In genomic region chr4:186191266-186192067, GRCh38 we compare ENCODE assay signal across 1 cellular context.
A peak's percentile ranks its signal among the peaks of the same experiment; 100 is the strongest.
TF ChIP-seq lines count a peak whose summit lies in the region.

TSS of gene CYP4V2 (plus strand) at chr4:186191567. CDS start at chr4:186191824, 257 bp downstream.

TF ChIP-seq in K562, 482 proteins besides CTCF, POLR2A, EP300 and RAD21 (continued from another document and continues in another):
- TF ChIP-seq FOXJ3 (CRISPR knock-in tag; IDR thresholded peaks at IDR 0.05) (no peak), ZNF197 (CRISPR knock-in tag; IDR thresholded peaks at IDR 0.05; ENCODE audit: low read depth) (peak; percentile 78; the same call in 1 of the 2 replicates), ZNF695 (CRISPR knock-in tag; IDR thresholded peaks at IDR 0.05) (no peak), ZNF3 (CRISPR knock-in tag; IDR thresholded peaks at IDR 0.05) (no peak), ZNF263 (CRISPR knock-in tag; IDR thresholded peaks at IDR 0.05; ENCODE audit: borderline replicate concordance) (no peak; the same call in 1 of the 2 replicates), PURB (CRISPR knock-in tag; IDR thresholded peaks at IDR 0.05; ENCODE audit: low read depth) (no peak), NR2C1 (IDR thresholded peaks at IDR 0.05) (peak; percentile 92), NR2C1 (tag; IDR thresholded peaks at IDR 0.05) (peak; percentile 94), EZH2 (IDR thresholded peaks at IDR 0.05; ENCODE audit: borderline replicate concordance, low read depth, low read length) (no peak), MYNN (IDR thresholded peaks at IDR 0.05) (no peak; the same call in 1 of the 2 replicates), MYNN (CRISPR knock-in tag; IDR thresholded peaks at IDR 0.05) (no peak), NCOA1 (IDR thresholded peaks at IDR 0.05; ENCODE audit: low read depth) (0 out of 2 replicates have a peak, but pooled peaks have one; percentile 61), ZNF224 (CRISPR knock-in tag; IDR thresholded peaks at IDR 0.05) (no peak), RUNX1 (IDR thresholded peaks at IDR 0.05; ENCODE audit: low read depth) (no peak), POLR2G (IDR thresholded peaks at IDR 0.05; ENCODE audit: low read depth, low read length) (peak; percentile 88), ZNF449 (CRISPR knock-in tag; IDR thresholded peaks at IDR 0.05) (no peak), ZNF277 (CRISPR knock-in tag; IDR thresholded peaks at IDR 0.05; ENCODE audit: borderline replicate concordance) (no peak), CEBPB (tag; IDR thresholded peaks at IDR 0.05) (peak; percentile 37; the same call in 1 of the 2 replicates), ZNF280B (CRISPR knock-in tag; IDR thresholded peaks at IDR 0.05) (no peak), CHD1 (IDR thresholded peaks at IDR 0.05; ENCODE audit: low read length) (no peak), ZFP91 (CRISPR knock-in tag; IDR thresholded peaks at IDR 0.05) (no peak; the same call in 1 of the 2 replicates), ZNF274 (IDR thresholded peaks at IDR 0.05; ENCODE audit: borderline replicate concordance, low read depth, low read length) (no peak), NR3C1 (CRISPR knock-in tag; IDR thresholded peaks at IDR 0.05) (0 out of 2 replicates have a peak, but pooled peaks have one; percentile 32), ZNF551 (CRISPR knock-in tag; IDR thresholded peaks at IDR 0.05) (no peak), PATZ1 (CRISPR knock-in tag; IDR thresholded peaks at IDR 0.05; ENCODE audit: borderline replicate concordance) (no peak), ZNF518B (CRISPR knock-in tag; IDR thresholded peaks at IDR 0.05) (no peak), ETV6 (IDR thresholded peaks at IDR 0.05; ENCODE audit: borderline replicate concordance in 1 of 2, low read depth in 2 of 2, low read length in 1 of 2) (peak; percentile 34 to 67; a peak in 2 of 4 replicates), ETV6 (CRISPR knock-in tag; IDR thresholded peaks at IDR 0.05; ENCODE audit: borderline replicate concordance) (no peak; the same call in 1 of the 2 replicates), IRF2 (CRISPR knock-in tag; IDR thresholded peaks at IDR 0.05) (no peak), ZNF512 (tag; IDR thresholded peaks at IDR 0.05) (no peak), ZNF133 (CRISPR knock-in tag; IDR thresholded peaks at IDR 0.05) (no peak), ZNF217 (CRISPR knock-in tag; IDR thresholded peaks at IDR 0.05) (no peak), HNRNPK (IDR thresholded peaks at IDR 0.05; ENCODE audit: low read depth, low read length, poor library complexity, severe bottlenecking) (no peak), PHTF2 (CRISPR knock-in tag; IDR thresholded peaks at IDR 0.05) (no peak), SP2 (IDR thresholded peaks at IDR 0.05; ENCODE audit: extremely low read depth, low read depth, low read length, poor library complexity, severe bottlenecking) (no peak), JUND (IDR thresholded peaks at IDR 0.05; ENCODE audit: borderline replicate concordance, low read depth, low read length) (peak; percentile 29; the same call in 1 of the 2 replicates), JUND (tag; IDR thresholded peaks at IDR 0.05; ENCODE audit: borderline replicate concordance, low read depth, low read length) (no peak; the same call in 2 of the 3 replicates), KDM5B (IDR thresholded peaks at IDR 0.05; ENCODE audit: insufficient replicate concordance, low read depth, low read length) (peak; percentile 40), CUX1 (CRISPR knock-in tag; IDR thresholded peaks at IDR 0.05) (no peak), ZNF778 (CRISPR knock-in tag; IDR thresholded peaks at IDR 0.05) (no peak), DNMT1 (IDR thresholded peaks at IDR 0.05) (no peak), PCBP2 (IDR thresholded peaks at IDR 0.05; ENCODE audit: low read depth, low read length, poor library complexity, severe bottlenecking) (no peak), TFAM (CRISPR knock-in tag; conservative IDR thresholded peaks at IDR 0.05) (no peak), NUFIP1 (IDR thresholded peaks at IDR 0.05; ENCODE audit: partially characterized antibody) (no peak)
